In genomic region chr19:6066661-6067646, GRCh38 we compare ENCODE assay signal across 9 cellular contexts. TPM values are rescaled to one million over a fixed set of nuclear protein-coding genes. Genes with fewer than 3 reads are reported as not detected.
DNase-seq lines count a peak whose midpoint lies in the region; ATAC-seq and TF ChIP-seq lines count a peak whose summit lies in the region.
"Had no signal": no experiment of that assay in that cellular context is flagged by ENCODE, and none has a peak within 500 bp of the region (broad histone marks: within the 10 kb centered on the region; RNA-seq: fewer than 3 reads in every experiment).

No MANE protein-coding gene starts in this region.

- peak overlapping the region; percentile 98 for H3K27ac ChIP-seq in RWPE2 (ENCODE audit: poor library complexity, severe bottlenecking)
- H3K27ac ChIP-seq in duodenal mucosa (ENCODE audit: low read depth, low read length), result peak overlapping the region; percentile 73
- H3K27ac ChIP-seq in subcutaneous abdominal adipose tissue (ENCODE audit: low read depth, low read length), result peak overlapping the region; percentile 89

- ATAC-seq in RWPE2 (ENCODE audit: low read depth), result peak; percentile 40; the same call in 1 of the 3 replicates
- ATAC-seq in GM21360 (IDR thresholded peaks at IDR 0.05; ENCODE audit: unreplicated experiment), result no peak
- no peak for ATAC-seq in HG03565 (IDR thresholded peaks at IDR 0.05; ENCODE audit: unreplicated experiment)

- H3K4me1 Mint-ChIP-seq in Calu3 (ENCODE audit: low read depth, unreplicated experiment), result peaks cover 37% of the 10 kb centered on the region

- CTCF ChIA-PET in Calu3 (lab: Charles Lee), result interaction anchor here (1.0 to 1.5 kb wide), 3 partner anchors 10 to 26 kb away, joined by 3 to 5 read pairs (median 4); no protein-coding TSS in a partner anchor

- H3K36me3 ChIP-seq in RWPE2 (ENCODE audit: low read depth), result no peaks in the 10 kb centered on the region
- no peaks in the 10 kb centered on the region for H3K36me3 ChIP-seq in duodenal mucosa (ENCODE audit: control insufficient read depth in 1 of 2, insufficient read depth in 2 of 2, low read length in 2 of 2)
- peaks cover 0 to 2% (median 0%) of the 10 kb centered on the region in 5 donors for H3K36me3 ChIP-seq in subcutaneous abdominal adipose tissue (ENCODE audit: control insufficient read depth in 5 of 5, insufficient read depth in 5 of 5, low read length in 5 of 5)

- H3K9ac ChIP-seq in duodenal mucosa (ENCODE audit: low read depth in 1 of 2, low read length in 2 of 2), result peak overlapping the region; percentile 27 to 50
- H3K9ac ChIP-seq in subcutaneous abdominal adipose tissue (ENCODE audit: low read length in 5 of 5), result peak overlapping the region in 4 of 5 donors; percentile 4 to 70 (median 50)

- intact Hi-C loops in Calu3 (cut with micrococcal nuclease; ENCODE audit: unreplicated experiment), result no loop called here

- DNase-seq in Calu3, result peak; percentile 85
- DNase-seq in LNCaP clone FGC (ENCODE audit: low read depth), result peak; percentile 92
- peak; percentile 77 for DNase-seq in RWPE2 (ENCODE audit: low spot score)
- DNase-seq in left kidney (ENCODE audit: low read depth, low spot score), result peak; percentile 99

- H3K4me1 ChIP-seq in RWPE2 (ENCODE audit: insufficient read depth, poor library complexity, severe bottlenecking) (peaks cover 51% of the 10 kb centered on the region), duodenal mucosa (ENCODE audit: control insufficient read depth in 1 of 2, insufficient read depth in 2 of 2, low read length in 2 of 2) (peaks cover 44 to 48% of the 10 kb centered on the region in 2 donors), subcutaneous abdominal adipose tissue (ENCODE audit: control insufficient read depth in 5 of 5, insufficient read depth in 5 of 5, low read length in 5 of 5) (peaks cover 17 to 74% (median 54%) of the 10 kb centered on the region in 5 donors)

- peak overlapping the region; percentile 99 for H3K27ac Mint-ChIP-seq in Calu3 (ENCODE audit: unreplicated experiment)

- H3K27me3 Mint-ChIP-seq in Calu3 (ENCODE audit: unreplicated experiment), result no peaks in the 10 kb centered on the region

- peaks cover 16% of the 10 kb centered on the region for H3K36me3 Mint-ChIP-seq in Calu3 (ENCODE audit: insufficient read depth, unreplicated experiment)
- H3K36me3 Mint-ChIP-seq: IgD-negative memory B cell had no signal

- H3K4me3 ChIP-seq in LNCaP clone FGC (ENCODE audit: low read depth, low read length), result no peak overlapping the region
- H3K4me3 ChIP-seq in RWPE2 (ENCODE audit: severe bottlenecking), result no peak overlapping the region
- H3K4me3 ChIP-seq in duodenal mucosa (ENCODE audit: low read depth in 1 of 2, low read length in 2 of 2), result peak overlapping the region in 1 of 2 donors; percentile 47
- peak overlapping the region in 3 of 5 donors; percentile 32 to 46 (median 37) for H3K4me3 ChIP-seq in subcutaneous abdominal adipose tissue (ENCODE audit: low read depth in 1 of 5, low read length in 5 of 5)

- peaks cover 2% of the 10 kb centered on the region for H3K9me3 Mint-ChIP-seq in Calu3 (ENCODE audit: low read depth, unreplicated experiment)
- H3K9me3 Mint-ChIP-seq: IgD-negative memory B cell had no signal

- TSS peak; percentile 96 for BruUV-seq in Calu3 (replicated peaks; lab: Mats Ljungman, UMichigan)

- H3K4me3 Mint-ChIP-seq in Calu3 (ENCODE audit: low read depth, unreplicated experiment), result peak overlapping the region; percentile 64

- H3K27me3 ChIP-seq in RWPE2 (ENCODE audit: insufficient read depth, poor library complexity, severe bottlenecking), result no peaks in the 10 kb centered on the region
- no peaks in the 10 kb centered on the region for H3K27me3 ChIP-seq in duodenal mucosa (ENCODE audit: control insufficient read depth in 1 of 2, insufficient read depth in 2 of 2, low read length in 2 of 2)
- no peaks in the 10 kb centered on the region for H3K27me3 ChIP-seq in subcutaneous abdominal adipose tissue (ENCODE audit: control insufficient read depth in 5 of 5, insufficient read depth in 4 of 5, low read length in 5 of 5)

- TF ChIP-seq CTCF in Calu3 (IDR thresholded peaks at IDR 0.05; ENCODE audit: unreplicated experiment), result no peak
- TF ChIP-seq CTCF in LNCaP clone FGC (IDR thresholded peaks at IDR 0.05; ENCODE audit: control insufficient read depth, extremely low read depth, insufficient read depth), result no peak
- TF ChIP-seq CTCF in RWPE2 (IDR thresholded peaks at IDR 0.05; ENCODE audit: poor library complexity, severe bottlenecking), result no peak

- H3K9me3 ChIP-seq in RWPE2 (ENCODE audit: severe bottlenecking) (no peaks in the 10 kb centered on the region), duodenal mucosa (ENCODE audit: control insufficient read depth in 1 of 2, low read length in 2 of 2) (no peaks in the 10 kb centered on the region), subcutaneous abdominal adipose tissue (ENCODE audit: control insufficient read depth in 5 of 5, low read length in 5 of 5) (no peaks in the 10 kb centered on the region)

RNA-seq across cellular contexts. Expression of gene RFX2, which starts 43.3 kb away (rescaled TPM):
- total RNA-seq in Calu3 (2022), result 9.3 and 13.7 TPM in 2 replicates

Comparison
In these comparisons a context has a peak if more than half of its experiments do, and no peak if none do; other contexts are left out.
1. H3K4me3 ChIP-seq: peak in subcutaneous abdominal adipose tissue (3 of 5); none in LNCaP clone FGC (single experiment) and RWPE2 (single experiment).
2. Peak in every context shown above with its lines, with median percentiles within 50 percentile points of each other: DNase-seq and H3K27ac ChIP-seq.